Comparison of ENCODE assay signal across 25 cellular contexts in the genomic region with DNA sequence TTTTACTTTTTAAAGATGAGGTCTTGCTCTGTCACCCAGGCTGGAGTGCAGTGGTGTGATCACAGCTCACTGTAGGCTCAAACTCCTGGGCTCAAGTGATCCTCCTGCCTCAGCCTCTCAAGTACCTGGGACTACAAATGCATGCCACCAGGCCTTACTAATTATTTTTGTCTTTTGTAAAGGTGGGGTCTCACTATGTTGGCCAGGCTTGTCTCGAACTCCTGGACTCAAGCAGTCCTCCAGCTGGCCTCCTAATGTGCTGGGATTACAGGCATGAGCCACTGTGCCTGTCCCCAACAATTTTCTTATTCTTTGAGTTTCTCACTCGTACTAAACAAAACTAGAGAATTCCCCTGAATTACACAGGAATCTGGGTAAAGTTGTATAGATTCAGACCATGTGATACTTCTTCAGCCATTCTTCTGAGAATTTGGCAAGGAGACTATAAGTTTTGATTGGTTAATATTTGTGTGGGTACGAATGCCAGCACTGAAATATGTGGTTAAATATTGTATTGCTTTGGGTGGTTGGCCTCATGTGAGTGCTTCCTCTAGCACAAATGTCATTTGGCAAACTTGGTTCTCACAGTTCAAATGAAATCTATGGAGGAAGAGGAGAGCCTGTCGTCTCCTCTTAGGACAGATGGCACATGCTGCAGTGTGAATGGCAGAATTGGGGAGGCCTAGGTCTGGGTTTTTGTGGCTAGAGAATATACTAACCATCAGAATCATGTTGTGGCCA.
DNase-seq lines count a peak whose midpoint lies in the region; ATAC-seq and TF ChIP-seq lines count a peak whose summit lies in the region.
"Had no signal": no experiment of that assay in that cellular context is flagged by ENCODE, and none has a peak within 500 bp of the region (broad histone marks: within the 10 kb centered on the region; RNA-seq: fewer than 3 reads in every experiment).

No MANE protein-coding gene starts in this region.

- intact Hi-C loops in CD8-positive, alpha-beta T cell (cut with DNase I, micrococcal nuclease) = loop anchor here in 1 of 2 experiments (1.0 kb wide), 1 partner anchor 8 kb away; no protein-coding TSS in a partner anchor
- intact Hi-C loops in naive thymus-derived CD4-positive, alpha-beta T cell (cut with micrococcal nuclease) = loop anchor here in 1 of 2 donors (2.0 kb wide), 1 partner anchor 13 kb away; no protein-coding TSS in a partner anchor
- intact Hi-C loops in left colon (cut with DNase I, micrococcal nuclease) (no loop called here), ascending aorta (cut with DNase I) (no loop called here)

- H3K27ac Mint-ChIP-seq in activated CD8-positive, alpha-beta memory T cell treated with anti-CD3 and anti-CD28 coated beads, Interleukin-2, amount 10 ng/mL, durations not matched to agents 7 days and 5 days = peak overlapping the region; percentile 24
- peak overlapping the region; percentile 11 for H3K27ac Mint-ChIP-seq in CD8-positive, alpha-beta T cell
- H3K27ac Mint-ChIP-seq in T-helper 2 cell treated with Interferon-gamma antibody and Interleukin-4, amounts not matched to agents 5 μg/mL and 100 μg/mL, for 36 hours = peak overlapping the region; percentile 51
- H3K27ac Mint-ChIP-seq in naive thymus-derived CD4-positive, alpha-beta T cell = peak overlapping the region in 8 of 9 donors; percentile 14 to 85 (median 72)
- H3K27ac Mint-ChIP-seq: activated B cell treated with CpG ODN at 0.5 μM for 24 hours, B cell had no signal

- peaks cover 32% of the 10 kb centered on the region for H3K4me1 ChIP-seq in CD8-positive, alpha-beta T cell (ENCODE audit: insufficient read depth, low read length)
- peaks cover 27 to 64% of the 10 kb centered on the region in 2 donors for H3K4me1 ChIP-seq in naive thymus-derived CD4-positive, alpha-beta T cell (ENCODE audit: control insufficient read depth in 2 of 2, insufficient read depth in 2 of 2, low read length in 2 of 2)
- H3K4me1 ChIP-seq in ascending aorta = no peaks in the 10 kb centered on the region
- H3K4me1 ChIP-seq: uterus had no signal

- H3K27ac ChIP-seq in CD8-positive, alpha-beta T cell (ENCODE audit: low read depth, low read length) = no peak overlapping the region
- H3K27ac ChIP-seq in naive thymus-derived CD4-positive, alpha-beta T cell (ENCODE audit: low read depth, low read length) = no peak overlapping the region
- no peak overlapping the region for H3K27ac ChIP-seq in ascending aorta
- H3K27ac ChIP-seq: foreskin keratinocyte, SK-N-MC, uterus had no signal

- no peak for TF ChIP-seq CTCF in CD8-positive, alpha-beta T cell (IDR thresholded peaks at IDR 0.05)
- no peak for TF ChIP-seq CTCF in ascending aorta (IDR thresholded peaks at IDR 0.05)

- H3K4me3 Mint-ChIP-seq in activated CD8-positive, alpha-beta memory T cell treated with anti-CD3 and anti-CD28 coated beads, Interleukin-2, amount 10 ng/mL, durations not matched to agents 7 days and 5 days = no peak overlapping the region
- no peak overlapping the region for H3K4me3 Mint-ChIP-seq in CD8-positive, alpha-beta T cell
- peak overlapping the region; percentile 15 for H3K4me3 Mint-ChIP-seq in T-helper 2 cell treated with Interferon-gamma antibody and Interleukin-4, amounts not matched to agents 5 μg/mL and 100 μg/mL, for 36 hours
- H3K4me3 Mint-ChIP-seq in naive thymus-derived CD4-positive, alpha-beta T cell = peak overlapping the region in 5 of 10 donors; percentile 16 to 62 (median 18)
- H3K4me3 Mint-ChIP-seq: activated B cell treated with CpG ODN at 0.5 μM for 24 hours, B cell had no signal

- CTCF ChIA-PET in activated CD8-positive, alpha-beta memory T cell treated with anti-CD3 and anti-CD28 coated beads, Interleukin-2, amount 10 ng/mL, durations not matched to agents 7 days and 5 days (lab: Charles Lee) = no interaction called here
- CTCF ChIA-PET in CD8-positive, alpha-beta T cell (lab: Charles Lee) = no interaction called here
- CTCF ChIA-PET in naive thymus-derived CD4-positive, alpha-beta T cell (lab: Charles Lee) = no interaction called here

- peaks cover 53% of the 10 kb centered on the region for H3K4me1 Mint-ChIP-seq in activated CD8-positive, alpha-beta memory T cell treated with anti-CD3 and anti-CD28 coated beads, Interleukin-2, amount 10 ng/mL, durations not matched to agents 7 days and 5 days
- peaks cover 92% of the 10 kb centered on the region for H3K4me1 Mint-ChIP-seq in CD8-positive, alpha-beta T cell (ENCODE audit: low read depth)
- H3K4me1 Mint-ChIP-seq in T-helper 2 cell treated with Interferon-gamma antibody and Interleukin-4, amounts not matched to agents 5 μg/mL and 100 μg/mL, for 36 hours (ENCODE audit: low read depth) = peaks cover 87% of the 10 kb centered on the region
- peaks cover 57 to 100% (median 98%) of the 10 kb centered on the region in 7 donors for H3K4me1 Mint-ChIP-seq in naive thymus-derived CD4-positive, alpha-beta T cell

- ATAC-seq in activated CD8-positive, alpha-beta memory T cell treated with anti-CD3 and anti-CD28 coated beads, Interleukin-2, amount 10 ng/mL, durations not matched to agents 7 days and 5 days = no peak
- ATAC-seq in CD8-positive, alpha-beta T cell = no peak
- no peak for ATAC-seq in naive thymus-derived CD4-positive, alpha-beta T cell
- no peak for ATAC-seq in left colon
- ATAC-seq: foreskin keratinocyte had no signal

- H3K27me3 ChIP-seq in CD8-positive, alpha-beta T cell (ENCODE audit: insufficient read depth, low read length) = no peaks in the 10 kb centered on the region
- no peaks in the 10 kb centered on the region for H3K27me3 ChIP-seq in naive thymus-derived CD4-positive, alpha-beta T cell (ENCODE audit: control insufficient read depth in 2 of 2, insufficient read depth in 2 of 2, low read length in 2 of 2)
- H3K27me3 ChIP-seq in ascending aorta = no peaks in the 10 kb centered on the region
- H3K27me3 ChIP-seq: foreskin keratinocyte, uterus had no signal

- H3K36me3 ChIP-seq in CD8-positive, alpha-beta T cell (ENCODE audit: insufficient read depth, low read length) = no peaks in the 10 kb centered on the region
- H3K36me3 ChIP-seq in naive thymus-derived CD4-positive, alpha-beta T cell (ENCODE audit: control insufficient read depth in 2 of 3, insufficient read depth in 3 of 3, low read length in 3 of 3) = no peaks in the 10 kb centered on the region
- H3K36me3 ChIP-seq in ascending aorta = no peaks in the 10 kb centered on the region
- H3K36me3 ChIP-seq: uterus had no signal

- H3K36me3 Mint-ChIP-seq in activated CD8-positive, alpha-beta memory T cell treated with anti-CD3 and anti-CD28 coated beads, Interleukin-2, amount 10 ng/mL, durations not matched to agents 7 days and 5 days = peaks cover 12% of the 10 kb centered on the region
- H3K36me3 Mint-ChIP-seq in CD8-positive, alpha-beta T cell = peaks cover 11% of the 10 kb centered on the region
- peaks cover 30% of the 10 kb centered on the region for H3K36me3 Mint-ChIP-seq in T-helper 2 cell treated with Interferon-gamma antibody and Interleukin-4, amounts not matched to agents 5 μg/mL and 100 μg/mL, for 36 hours (ENCODE audit: low read depth)
- H3K36me3 Mint-ChIP-seq in naive thymus-derived CD4-positive, alpha-beta T cell = peaks cover 0 to 22% (median 17%) of the 10 kb centered on the region in 5 donors

- POLR2A ChIA-PET in CD8-positive, alpha-beta T cell (lab: Charles Lee) = interaction anchor here (1.2 kb wide), 1 partner anchor 30 kb away, joined by 3 read pairs; no protein-coding TSS in a partner anchor
- POLR2A ChIA-PET in naive thymus-derived CD4-positive, alpha-beta T cell (lab: Charles Lee) = no interaction called here

- H3K27me3 Mint-ChIP-seq in activated CD8-positive, alpha-beta memory T cell treated with anti-CD3 and anti-CD28 coated beads, Interleukin-2, amount 10 ng/mL, durations not matched to agents 7 days and 5 days = no peaks in the 10 kb centered on the region
- H3K27me3 Mint-ChIP-seq in CD8-positive, alpha-beta T cell (ENCODE audit: low read depth) = no peaks in the 10 kb centered on the region
- H3K27me3 Mint-ChIP-seq in T-helper 2 cell treated with Interferon-gamma antibody and Interleukin-4, amounts not matched to agents 5 μg/mL and 100 μg/mL, for 36 hours (ENCODE audit: low read depth) = no peaks in the 10 kb centered on the region
- H3K27me3 Mint-ChIP-seq in naive thymus-derived CD4-positive, alpha-beta T cell = no peaks in the 10 kb centered on the region
- H3K27me3 Mint-ChIP-seq: activated B cell treated with CpG ODN at 0.5 μM for 24 hours, B cell had no signal

- no peaks in the 10 kb centered on the region for H3K9me3 Mint-ChIP-seq in activated CD8-positive, alpha-beta memory T cell treated with anti-CD3 and anti-CD28 coated beads, Interleukin-2, amount 10 ng/mL, durations not matched to agents 7 days and 5 days (ENCODE audit: low read depth)
- no peaks in the 10 kb centered on the region for H3K9me3 Mint-ChIP-seq in CD8-positive, alpha-beta T cell
- H3K9me3 Mint-ChIP-seq in T-helper 2 cell treated with Interferon-gamma antibody and Interleukin-4, amounts not matched to agents 5 μg/mL and 100 μg/mL, for 36 hours = no peaks in the 10 kb centered on the region
- peaks cover 0 to 4% (median 0%) of the 10 kb centered on the region in 11 donors for H3K9me3 Mint-ChIP-seq in naive thymus-derived CD4-positive, alpha-beta T cell
- H3K9me3 Mint-ChIP-seq: activated B cell treated with CpG ODN at 0.5 μM for 24 hours had no signal

- no peak for DNase-seq in activated CD8-positive, alpha-beta memory T cell treated with anti-CD3 and anti-CD28 coated beads, Interleukin-2, amount 10 ng/mL, durations not matched to agents 7 days and 5 days
- no peak for DNase-seq in activated CD8-positive, alpha-beta memory T cell treated with anti-CD3 and anti-CD28 coated beads, Interleukin-2, amount 50 U/mL, for 4 hours
- no peak for DNase-seq in CD8-positive, alpha-beta T cell
- no peak for DNase-seq in T-helper 2 cell treated with Interferon-gamma antibody and Interleukin-4, amounts not matched to agents 5 μg/mL and 100 μg/mL, for 36 hours (ENCODE audit: low spot score)
- DNase-seq in naive thymus-derived CD4-positive, alpha-beta T cell = no peak
- DNase-seq in nucleus accumbens (lab: John Stamatoyannopoulos, UW) (no peak), left colon (no peak), ascending aorta (ENCODE audit: low spot score in 2 of 2) (no peak)
- DNase-seq: activated B cell treated with CpG ODN at 0.5 μM for 24 hours; activated effector memory CD4-positive, alpha-beta T cell treated with Interleukin-2 at 50 U/mL for 16 hours; amygdala; effector CD8-positive, alpha-beta T cell; EL; erythroblast; foreskin keratinocyte; H7; mesendoderm; NCI-H1417 treated with DMSO at 0.1 percent for 48 hours; NCI-H2107; NCI-H446; small intestine; stimulated activated CD4-positive, alpha-beta T cell treated with anti-CD3 and anti-CD28 coated beads, Interleukin-1b, Interleukin-23, amount 100 ng/mL, for 48 hours; uterus had no signal

- H3K9me3 ChIP-seq in CD8-positive, alpha-beta T cell (ENCODE audit: low read length) = no peaks in the 10 kb centered on the region
- H3K9me3 ChIP-seq in naive thymus-derived CD4-positive, alpha-beta T cell (ENCODE audit: control insufficient read depth in 2 of 3, low read length in 3 of 3) = no peaks in the 10 kb centered on the region
- H3K9me3 ChIP-seq in ascending aorta = no peaks in the 10 kb centered on the region
- H3K9me3 ChIP-seq: uterus had no signal

- no peak overlapping the region for H3K4me3 ChIP-seq in CD8-positive, alpha-beta T cell (ENCODE audit: low read depth, low read length)
- H3K4me3 ChIP-seq in naive thymus-derived CD4-positive, alpha-beta T cell (ENCODE audit: low read length) = no peak overlapping the region
- no peak overlapping the region for H3K4me3 ChIP-seq in ascending aorta
- H3K4me3 ChIP-seq: SK-N-MC, uterus had no signal

Comparison
In these comparisons a context has a peak if more than half of its experiments do, and no peak if none do; other contexts are left out.
1. H3K27ac Mint-ChIP-seq: peak in every context shown above with its lines; median percentile 72 in naive thymus-derived CD4-positive, alpha-beta T cell; 51 in T-helper 2 cell treated with Interferon-gamma antibody and Interleukin-4, amounts not matched to agents 5 μg/mL and 100 μg/mL, for 36 hours; 24 in activated CD8-positive, alpha-beta memory T cell treated with anti-CD3 and anti-CD28 coated beads, Interleukin-2, amount 10 ng/mL, durations not matched to agents 7 days and 5 days; 11 in CD8-positive, alpha-beta T cell.